8 cellular contexts compared by ENCODE assay signal in genomic region chr20:33992923-33993799, GRCh38. TPM values are rescaled to one million over a fixed set of nuclear protein-coding genes. Genes with fewer than 3 reads are reported as not detected.
A peak's percentile ranks its signal among the peaks of the same experiment; 100 is the strongest.
DNase-seq lines count a peak whose midpoint lies in the region; ATAC-seq, FAIRE-seq and TF ChIP-seq lines count a peak whose summit lies in the region.

No MANE protein-coding gene starts in this region.

- H3K79me2 ChIP-seq in OCI-LY3 (ENCODE audit: low read length) = peaks cover 55% of the 10 kb centered on the region
- peaks cover 40% of the 10 kb centered on the region for H3K79me2 ChIP-seq in endothelial cell of umbilical vein (ENCODE audit: control insufficient read depth, insufficient read depth, low read length)

- DNase-seq in DMS 273 treated with DMSO at 0.1 percent for 48 hours (lab: John Stamatoyannopoulos, UW) (peak; percentile 97), HuH-7.5 (ENCODE audit: low spot score) (peak; percentile 94), activated T-cell treated with anti-CD3 and anti-CD28 coated beads for 24 hours (ENCODE audit: low read depth) (peak; percentile 99), endothelial cell of umbilical vein (ENCODE audit: low read depth, low spot score) (peak; percentile 100), midbrain (lab: John Stamatoyannopoulos, UW) (peak; percentile 100)
- peak; percentile 98 to 99 for DNase-seq in stimulated activated CD8-positive, alpha-beta memory T cell treated with anti-CD3 and anti-CD28 coated beads, Interleukin-15, amount 100 ng/mL, for 48 hours (ENCODE audit: low read depth in 2 of 2)

- dilution Hi-C loops in endothelial cell of umbilical vein (cut with MboI; ENCODE audit: extremely low pct_ligation_motif_present, low sequenced_read_pairs) = no loop called here

- H3K9me1 ChIP-seq in endothelial cell of umbilical vein (replicated peaks; ENCODE audit: control insufficient read depth, extremely low read depth, insufficient read depth, low read length) = no peaks in the 10 kb centered on the region

- H3K4me2 ChIP-seq in OCI-LY3 (ENCODE audit: low read length) = peak overlapping the region; percentile 89
- peak overlapping the region; percentile 89 for H3K4me2 ChIP-seq in endothelial cell of umbilical vein (ENCODE audit: insufficient read depth, low read length)

- H3K4me1 ChIP-seq in OCI-LY3 (ENCODE audit: low read length) = peaks cover 24% of the 10 kb centered on the region
- H3K4me1 ChIP-seq in endothelial cell of umbilical vein (ENCODE audit: control insufficient read depth, extremely low read depth, insufficient read depth, low read length) = peaks cover 19% of the 10 kb centered on the region

- intact Hi-C loops in endothelial cell of umbilical vein (cut with micrococcal nuclease) = loop anchor here (1.0 to 10.0 kb wide), 7 partner anchors 76 to 328 kb away; partner anchors contain the start of genes ACTL10, C20orf144, CHMP4B and EIF2S2

- H2AFZ ChIP-seq in OCI-LY3 (ENCODE audit: low read depth, low read length) (peak overlapping the region; percentile 58; the same call in 1 of the 2 replicates), endothelial cell of umbilical vein (ENCODE audit: low read depth, low read length) (peak overlapping the region; percentile 89)

- peak; percentile 95 for FAIRE-seq in endothelial cell of umbilical vein (lab: Jason Lieb, UNC)

- H3K4me3 ChIP-seq in OCI-LY3 (ENCODE audit: low read length) = peak overlapping the region; percentile 86
- peak overlapping the region; percentile 96 to 99 (median 97) for H3K4me3 ChIP-seq in endothelial cell of umbilical vein (replicated peaks in 1 of 3; ENCODE audit: insufficient read depth in 1 of 3, low read depth in 1 of 3, low read length in 3 of 3)

- TF ChIP-seq CTCF in OCI-LY3 (IDR thresholded peaks at IDR 0.05; ENCODE audit: low read depth, low read length) (no peak), endothelial cell of umbilical vein (IDR thresholded peaks at IDR 0.05; ENCODE audit: extremely low read depth in 1 of 2, insufficient read depth in 1 of 2, low read depth in 1 of 2, low read length in 2 of 2) (no peak)

- CTCF ChIA-PET in endothelial cell of umbilical vein (lab: Charles Lee) = interaction anchor here (0.6 to 2.9 kb wide), 8 partner anchors 11 to 273 kb away, joined by 3 to 13 read pairs (median 4); partner anchors contain the start of gene PXMP4

- POLR2A ChIA-PET in endothelial cell of umbilical vein (lab: Charles Lee) = interaction anchor here (0.6 to 2.1 kb wide), 15 partner anchors 10 to 312 kb away, joined by 3 to 13 read pairs (median 3); partner anchors contain the start of genes CHMP4B and EIF2S2

- peak; percentile 96 for TF ChIP-seq POLR2A in endothelial cell of umbilical vein (IDR thresholded peaks at IDR 0.05; ENCODE audit: low read depth, low read length)

- peak overlapping the region; percentile 76 for H3K27ac ChIP-seq in OCI-LY3 (ENCODE audit: low read length)
- H3K27ac ChIP-seq in endothelial cell of umbilical vein (ENCODE audit: insufficient read depth, low read depth, low read length) = peak overlapping the region; percentile 86

- H3K36me3 ChIP-seq in OCI-LY3 (replicated peaks; ENCODE audit: low read depth, low read length) (peaks cover 15% of the 10 kb centered on the region), endothelial cell of umbilical vein (ENCODE audit: control insufficient read depth in 2 of 2, extremely low read depth in 1 of 2, insufficient read depth in 2 of 2, low read length in 2 of 2) (peaks cover 0 to 2% of the 10 kb centered on the region in 2 experiments)

- H3K9ac ChIP-seq in OCI-LY3 (ENCODE audit: low read length) (peak overlapping the region; percentile 94), endothelial cell of umbilical vein (replicated peaks; ENCODE audit: extremely low read depth, insufficient read depth, low read length) (peak overlapping the region; percentile 90)

- BruUV-seq in endothelial cell of umbilical vein (replicated peaks; lab: Mats Ljungman, UMichigan) = no TSS peak

- ATAC-seq in GM21528 (IDR thresholded peaks at IDR 0.05; ENCODE audit: low FRiP score, unreplicated experiment) = peak; percentile 69

- H3K9me3 ChIP-seq in OCI-LY3 (ENCODE audit: insufficient read depth, low read length) (no peaks in the 10 kb centered on the region), endothelial cell of umbilical vein (replicated peaks; ENCODE audit: control insufficient read depth, insufficient read depth, low read length) (no peaks in the 10 kb centered on the region)

- H3K27me3 ChIP-seq in OCI-LY3 (ENCODE audit: low read depth, low read length) (no peaks in the 10 kb centered on the region), endothelial cell of umbilical vein (ENCODE audit: control insufficient read depth in 2 of 2, insufficient read depth in 2 of 2, low read length in 2 of 2) (no peaks in the 10 kb centered on the region)

- H4K20me1 ChIP-seq in OCI-LY3 (ENCODE audit: insufficient read depth, low read length) (peaks cover 38% of the 10 kb centered on the region), endothelial cell of umbilical vein (replicated peaks; ENCODE audit: control insufficient read depth, extremely low read depth, insufficient read depth, low read length) (peaks cover 11% of the 10 kb centered on the region)

TF ChIP-seq in endothelial cell of umbilical vein, 7 proteins besides CTCF, POLR2A, EP300 and RAD21:
- TF ChIP-seq EZH2 (IDR thresholded peaks at IDR 0.05; ENCODE audit: borderline replicate concordance, low read depth, low read length, severe bottlenecking) = no peak
- TF ChIP-seq FOS (IDR thresholded peaks at IDR 0.05; ENCODE audit: borderline replicate concordance, insufficient read depth, low read length) = no peak
- peak; percentile 11 for TF ChIP-seq MAX (IDR thresholded peaks at IDR 0.05; ENCODE audit: insufficient read depth, insufficient read length)
- TF ChIP-seq POLR2AphosphoS5 (IDR thresholded peaks at IDR 0.05; ENCODE audit: insufficient read depth, low read depth, low read length) = peak; percentile 94
- no peak for TF ChIP-seq MYC (IDR thresholded peaks at IDR 0.05; ENCODE audit: low read depth, low read length)
- TF ChIP-seq JUN (IDR thresholded peaks at IDR 0.05; ENCODE audit: borderline replicate concordance, insufficient read depth, insufficient read length, low read depth) = no peak

RNA-seq across cellular contexts. Expression of gene RALY, which starts 0.6 kb away (rescaled TPM):
- total RNA-seq in endothelial cell of umbilical vein = 142 and 158 TPM in 2 replicates
- 146 and 172 TPM in 2 replicates for polyA plus RNA-seq in endothelial cell of umbilical vein
- polyA plus RNA-seq in endothelial cell of umbilical vein (2011; cell fraction: cytosol; rRNA removed) = 110 and 125 TPM in 2 replicates
- 58.1 and 60.4 TPM in 2 replicates for polyA plus RNA-seq in endothelial cell of umbilical vein (2011; cell fraction: nucleus; rRNA removed)
- polyA plus RNA-seq in endothelial cell of umbilical vein (2012) = 124 and 126 TPM in 2 replicates
- polyA minus RNA-seq in endothelial cell of umbilical vein = 94.1 and 102 TPM in 2 replicates
- 77.5 TPM for polyA minus RNA-seq in endothelial cell of umbilical vein (2011; cell fraction: cytosol; rRNA and poly(A)+ RNA removed)
- 57.0 and 67.9 TPM in 2 replicates for polyA minus RNA-seq in endothelial cell of umbilical vein (2011; cell fraction: nucleus; rRNA and poly(A)+ RNA removed)

Comparison
In these comparisons a context has a peak if more than half of its experiments do, and no peak if none do; other contexts are left out.
1. Peak in every context shown above with its lines: DNase-seq, ATAC-seq, H3K4me3 ChIP-seq and H3K27ac ChIP-seq.